ENCODE assay signal across 29 cellular contexts in genomic region chrX:140343226-140343873, GRCh38.
A peak's percentile ranks its signal among the peaks of the same experiment; 100 is the strongest.
DNase-seq lines count a peak whose midpoint lies in the region; ATAC-seq, FAIRE-seq and TF ChIP-seq lines count a peak whose summit lies in the region.
"Had no signal": no experiment of that assay in that cellular context is flagged by ENCODE, and none has a peak within 500 bp of the region (broad histone marks: within the 10 kb centered on the region; RNA-seq: fewer than 3 reads in every experiment).

No MANE protein-coding gene starts in this region.

- H3K4me3 ChIP-seq in Panc1 (ENCODE audit: low read depth in 2 of 2, low read length in 2 of 2) (no peak overlapping the region), bronchial epithelial cell (ENCODE audit: low read depth, low read length) (no peak overlapping the region), coronary artery (no peak overlapping the region)
- H3K4me3 ChIP-seq: heart left ventricle, right lobe of liver had no signal

- DNase-seq in HT-29 (ENCODE audit: low spot score) (peak; percentile 9), Panc1 (ENCODE audit: low read depth, low spot score) (peak; percentile 41), bronchial epithelial cell (ENCODE audit: low read depth) (peak; percentile 81), kidney tubule cell (ENCODE audit: low spot score) (peak; percentile 69), NCI-H1694 (lab: John Stamatoyannopoulos, UW) (no peak), coronary artery (ENCODE audit: low spot score) (no peak)
- DNase-seq: activated CD4-positive, alpha-beta memory T cell treated with anti-CD3 and anti-CD28 coated beads for 36 hours; activated CD4-positive, CD25-positive, alpha-beta regulatory T cell treated with anti-CD3 and anti-CD28 coated beads, Interleukin-2, amount 50 U/mL, for 72 hours; activated CD8-positive, alpha-beta memory T cell treated with anti-CD3 and anti-CD28 coated beads, Interleukin-2, amount 50 U/mL, for 48 hours; amygdala; Caco-2; heart left ventricle; left colon; mesendoderm; NCI-H1105 treated with DMSO at 0.1 percent for 48 hours; NCI-H2081; NCI-H226; NCI-H774; right lobe of liver; SK-N-SH; stimulated activated CD4-positive, alpha-beta T cell treated with anti-CD3 and anti-CD28 coated beads, Interleukin-4, amount 100 ng/mL, for 24 hours; stimulated activated naive B cell treated with anti-CD40 and anti-IgM and Interleukin-4, amounts not matched to agents 10 μg/mL and 1 μg/mL and 100 μg/mL, for 72 hours; T-helper 17 cell had no signal

- POLR2A ChIA-PET in Panc1 (lab: Charles Lee), result no interaction called here

- CTCF ChIA-PET in Panc1 (lab: Charles Lee), result no interaction called here

- BruUV-seq in Panc1 (replicated peaks; lab: Mats Ljungman, UMichigan), result no TSS peak

- H3K27me3 ChIP-seq in Panc1 (ENCODE audit: control insufficient read depth, insufficient read depth, low read length), result no peaks in the 10 kb centered on the region
- H3K27me3 ChIP-seq in bronchial epithelial cell (ENCODE audit: control insufficient read depth, insufficient read depth, low read length), result no peaks in the 10 kb centered on the region
- H3K27me3 ChIP-seq: heart left ventricle, neutrophil had no signal

- H3K36me3 ChIP-seq in Panc1 (ENCODE audit: control insufficient read depth, insufficient read depth, low read length) (no peaks in the 10 kb centered on the region), bronchial epithelial cell (ENCODE audit: control insufficient read depth, insufficient read depth, low read length) (no peaks in the 10 kb centered on the region)
- H3K36me3 ChIP-seq: heart left ventricle, neutrophil, right lobe of liver had no signal

- in situ Hi-C loops in Panc1 (cut with HindIII; ENCODE audit: low pct_unique_long_range_greater_than_20kb, low sequenced_read_pairs), result no loop called here

- no peaks in the 10 kb centered on the region for H3K9me3 ChIP-seq in Panc1 (ENCODE audit: control insufficient read depth, insufficient read depth, low read depth, low read length)
- H3K9me3 ChIP-seq: Caco-2, heart left ventricle, neutrophil, right lobe of liver, SK-N-SH had no signal

- H3K27ac ChIP-seq in Panc1 (ENCODE audit: low read length), result no peak overlapping the region
- H3K27ac ChIP-seq in coronary artery, result no peak overlapping the region
- H3K27ac ChIP-seq: C4-2B, heart left ventricle, neutrophil, right lobe of liver had no signal

- H3K4me1 ChIP-seq in Panc1 (ENCODE audit: control insufficient read depth, insufficient read depth, low read length), result no peaks in the 10 kb centered on the region
- H3K4me1 ChIP-seq: Caco-2, heart left ventricle, right lobe of liver had no signal

- ATAC-seq in Panc1, result no peak
- no peak for ATAC-seq in GM21723 (IDR thresholded peaks at IDR 0.05; ENCODE audit: unreplicated experiment)
- ATAC-seq: activated T-helper 17 cell treated with anti-CD3 and anti-CD28 coated beads, Interleukin-2, amount 50 U/mL, for 72 hours; heart left ventricle; left colon; right lobe of liver; stimulated activated naive B cell treated with anti-CD40 and anti-IgM and Interleukin-4, amounts not matched to agents 10 μg/mL and 1 μg/mL and 100 μg/mL, for 72 hours; T-helper 17 cell had no signal

- TF ChIP-seq CTCF in Panc1 (IDR thresholded peaks at IDR 0.05) (no peak), bronchial epithelial cell (IDR thresholded peaks at IDR 0.05; ENCODE audit: insufficient read depth, low read length, severe bottlenecking) (no peak), coronary artery (IDR thresholded peaks at IDR 0.05) (no peak)

- intact Hi-C loops in Panc1 (cut with micrococcal nuclease; ENCODE audit: unreplicated experiment), result no loop called here

- FAIRE-seq in bronchial epithelial cell (lab: Jason Lieb, UNC), result no peak
- FAIRE-seq: GM12891, urothelium cell line had no signal

Comparison
In these comparisons a context has a peak if more than half of its experiments do, and no peak if none do; other contexts are left out.
1. DNase-seq: peak in HT-29 (single experiment), Panc1 (single experiment), bronchial epithelial cell (single experiment) and kidney tubule cell (single experiment); none in NCI-H1694 (single experiment) and coronary artery (single experiment).